In the genomic region with DNA sequence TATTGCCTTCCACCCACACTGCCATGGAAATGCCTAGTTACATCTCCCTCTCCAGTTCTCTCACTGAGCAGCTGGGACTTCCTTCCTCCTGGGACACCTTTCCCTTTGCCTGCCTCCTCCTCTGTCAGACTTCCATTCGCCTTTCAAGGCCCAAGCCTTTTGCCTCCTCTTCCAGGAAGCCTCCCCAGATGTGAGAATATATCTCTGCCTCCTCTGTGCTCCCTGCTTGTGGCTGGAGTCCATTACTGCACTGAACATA, we compare ENCODE assay signal across 21 cellular contexts. TPM values are rescaled to one million over a fixed set of nuclear protein-coding genes. Genes with fewer than 3 reads are reported as not detected.
"Had no signal": no experiment of that assay in that cellular context is flagged by ENCODE, and none has a peak within 500 bp of the region (broad histone marks: within the 10 kb centered on the region; RNA-seq: fewer than 3 reads in every experiment).

No MANE protein-coding gene starts in this region.

- H3K4me3 Mint-ChIP-seq: effector memory CD8-positive, alpha-beta T cell; memory B cell; mesothelial cell of epicardium; natural killer cell had no signal

- H3K79me2 ChIP-seq: hepatocyte had no signal

- H3K27ac ChIP-seq: hepatocyte, left lung, lower lobe of right lung, right atrium auricular region, sigmoid colon, skin epidermis had no signal

- H3K27ac Mint-ChIP-seq: memory B cell, mesothelial cell of epicardium had no signal

- H3K9me3 ChIP-seq: left lung, lower lobe of right lung, right atrium auricular region, sigmoid colon had no signal

- H3K36me3 Mint-ChIP-seq: mesothelial cell of epicardium, natural killer cell had no signal

- DNase-seq: effector memory CD8-positive, alpha-beta T cell; erythroblast; foreskin melanocyte; left lung; lower lobe of right lung; natural killer cell; posterior cingulate gyrus; stimulated activated CD4-positive, alpha-beta T cell treated with anti-CD3 and anti-CD28 coated beads, Interleukin-2, amount 100 ng/mL, for 24 hours; stimulated activated CD4-positive, alpha-beta T cell treated with anti-CD3 and anti-CD28 coated beads, Interleukin-4, amount 100 ng/mL, for 4 hours; stimulated activated naive CD4-positive, alpha-beta T cell treated with Interleukin-2 at 50 U/mL for 16 hours; trophoblast cell had no signal

- H3K27me3 ChIP-seq: hepatocyte, left lung, right atrium auricular region, sigmoid colon had no signal

- H3K4me2 ChIP-seq: hepatocyte had no signal

- H3K9me3 Mint-ChIP-seq: effector memory CD8-positive, alpha-beta T cell; mesothelial cell of epicardium; natural killer cell; neural crest cell had no signal

- ATAC-seq: effector memory CD8-positive, alpha-beta T cell; left lung; lower lobe of right lung; natural killer cell had no signal

- H3K36me3 ChIP-seq: right atrium auricular region, sigmoid colon had no signal

- FAIRE-seq: endothelial cell of umbilical vein, urothelium cell line had no signal

- H3K4me3 ChIP-seq: hepatocyte, left lung, lower lobe of right lung, right atrium auricular region, sigmoid colon, skin epidermis had no signal

- H2AFZ ChIP-seq: hepatocyte had no signal

RNA-seq across cellular contexts. Expression of a gene that starts 47.8 kb away (rescaled TPM):
- total RNA-seq: endothelial cell of umbilical vein, osteocyte had no signal
- polyA plus RNA-seq: endothelial cell of umbilical vein had no signal
